Comparison of ENCODE assay signal across 9 cellular contexts in genomic region chr14:74573421-74574091, GRCh38. TPM values are rescaled to one million over a fixed set of nuclear protein-coding genes. Genes with fewer than 3 reads are reported as not detected.
A peak's percentile ranks its signal among the peaks of the same experiment; 100 is the strongest.
DNase-seq lines count a peak whose midpoint lies in the region; ATAC-seq and TF ChIP-seq lines count a peak whose summit lies in the region.
"Had no signal": no experiment of that assay in that cellular context is flagged by ENCODE, and none has a peak within 500 bp of the region (broad histone marks: within the 10 kb centered on the region; RNA-seq: fewer than 3 reads in every experiment).

No MANE protein-coding gene starts in this region.

- no peaks in the 10 kb centered on the region for H3K36me3 ChIP-seq in GM23338 (ENCODE audit: insufficient read depth)
- H3K36me3 ChIP-seq in skeletal muscle tissue (ENCODE audit: control insufficient read depth in 3 of 3, insufficient read depth in 3 of 3, low read length in 3 of 3), result no peaks in the 10 kb centered on the region
- H3K36me3 ChIP-seq in A673 (ENCODE audit: insufficient read depth, low read length, poor library complexity, severe bottlenecking), result no peaks in the 10 kb centered on the region
- H3K36me3 ChIP-seq: neutrophil had no signal

- peak; percentile 75 for DNase-seq in GM23338 (ENCODE audit: low spot score)
- no peak for DNase-seq in T-helper 17 cell
- peak; percentile 70 for DNase-seq in glomerular visceral epithelial cell (ENCODE audit: extremely low spot score)
- DNase-seq in NCI-H2029 (lab: John Stamatoyannopoulos, UW), result no peak
- no peak for DNase-seq in pons (ENCODE audit: low spot score)
- no peak for DNase-seq in A673 (ENCODE audit: low spot score)
- DNase-seq in activated CD4-positive, alpha-beta T cell treated with anti-CD3 and anti-CD28 coated beads, Interleukin-2, amount 50 U/mL, for 1 hour, result no peak

- H3K27ac ChIP-seq in GM23338 (ENCODE audit: low read depth), result no peak overlapping the region
- H3K27ac ChIP-seq in skeletal muscle tissue (ENCODE audit: low read depth, low read length), result peak overlapping the region; percentile 68
- no peak overlapping the region for H3K27ac ChIP-seq in A673 (ENCODE audit: low read depth, low read length, poor library complexity, severe bottlenecking)
- H3K27ac ChIP-seq: neutrophil had no signal

- no peaks in the 10 kb centered on the region for H3K9me2 ChIP-seq in GM23338 (ENCODE audit: insufficient read depth)

- H3F3A ChIP-seq in GM23338 (replicated peaks; ENCODE audit: low read depth), result no peaks in the 10 kb centered on the region

- peak overlapping the region; percentile 95 for H2AFZ ChIP-seq in GM23338

- H3K4me2 ChIP-seq in GM23338, result no peak overlapping the region

- TF ChIP-seq CTCF in GM23338 (conservative IDR thresholded peaks at IDR 0.05; ENCODE audit: low read depth in 2 of 2) (peak; percentile 56 to 76), A673 (conservative IDR thresholded peaks at IDR 0.05; ENCODE audit: low read depth, low read length) (no peak)

- POLR2A ChIA-PET in A673 (lab: Charles Lee; ENCODE audit: low non-redundant PET), result interaction anchor here (0.5 kb wide), 1 partner anchor 208 kb away, joined by 5 read pairs; no protein-coding TSS in a partner anchor

- no peaks in the 10 kb centered on the region for H3K4me1 ChIP-seq in GM23338 (ENCODE audit: insufficient read depth)
- H3K4me1 ChIP-seq in skeletal muscle tissue (ENCODE audit: control insufficient read depth in 3 of 3, insufficient read depth in 3 of 3, low read length in 3 of 3), result peaks cover 24 to 44% (median 37%) of the 10 kb centered on the region in 3 donors
- peaks cover 7% of the 10 kb centered on the region for H3K4me1 ChIP-seq in A673 (ENCODE audit: insufficient read depth, low read length, poor library complexity, severe bottlenecking)

- H3K9me3 ChIP-seq in T-helper 17 cell (ENCODE audit: control insufficient read depth, low read length, poor library complexity, severe bottlenecking) (no peaks in the 10 kb centered on the region), skeletal muscle tissue (ENCODE audit: control insufficient read depth in 3 of 3, low read length in 3 of 3) (no peaks in the 10 kb centered on the region), A673 (ENCODE audit: low read depth, low read length, poor library complexity, severe bottlenecking) (no peaks in the 10 kb centered on the region)
- H3K9me3 ChIP-seq: neutrophil had no signal

- H3K27me3 ChIP-seq in GM23338 (ENCODE audit: insufficient read depth) (no peaks in the 10 kb centered on the region), skeletal muscle tissue (ENCODE audit: control insufficient read depth in 3 of 3, insufficient read depth in 3 of 3, low read length in 3 of 3) (peaks cover 0 to 4% (median 0%) of the 10 kb centered on the region in 3 donors), A673 (replicated peaks; ENCODE audit: insufficient read depth, low read depth, low read length, poor library complexity) (no peaks in the 10 kb centered on the region)

- H3K9me3 Mint-ChIP-seq in GM23338, result no peaks in the 10 kb centered on the region

- H3K4me3 ChIP-seq in GM23338 (no peak overlapping the region), skeletal muscle tissue (ENCODE audit: low read length in 3 of 3) (no peak overlapping the region), A673 (ENCODE audit: low read depth, low read length, poor library complexity, severe bottlenecking) (no peak overlapping the region)

- no peaks in the 10 kb centered on the region for H3K79me2 ChIP-seq in GM23338 (replicated peaks; ENCODE audit: insufficient read depth)

- intact Hi-C loops in A673 (cut with micrococcal nuclease; ENCODE audit: unreplicated experiment), result no loop called here

- H3K27me3 Mint-ChIP-seq in GM23338 (ENCODE audit: insufficient read depth, low read depth, poor library complexity) (peaks cover 13% of the 10 kb centered on the region), T-helper 17 cell (no peaks in the 10 kb centered on the region)

- CTCF ChIA-PET in A673 (lab: Charles Lee), result no interaction called here

- no TSS peak for BruUV-seq in A673 (replicated peaks; lab: Mats Ljungman, UMichigan)

- ATAC-seq in GM23338, result peak; percentile 97
- no peak for ATAC-seq in T-helper 17 cell

- no peak overlapping the region for H3K27ac Mint-ChIP-seq in GM23338
- H3K27ac Mint-ChIP-seq in T-helper 17 cell, result peak overlapping the region; percentile 71

- no peak overlapping the region for H3K9ac ChIP-seq in skeletal muscle tissue (ENCODE audit: low read depth in 1 of 3, low read length in 3 of 3)

- H3K36me3 Mint-ChIP-seq in GM23338 (ENCODE audit: low read depth) (no peaks in the 10 kb centered on the region), T-helper 17 cell (ENCODE audit: low read depth) (no peaks in the 10 kb centered on the region)

- no peaks in the 10 kb centered on the region for H4K20me1 ChIP-seq in GM23338 (replicated peaks; ENCODE audit: insufficient read depth)

- no peak overlapping the region for H3K4me3 Mint-ChIP-seq in GM23338
- peak overlapping the region; percentile 51 for H3K4me3 Mint-ChIP-seq in T-helper 17 cell

- peaks cover 31% of the 10 kb centered on the region; the same call in 2 of the 3 replicates for H3K4me1 Mint-ChIP-seq in GM23338
- H3K4me1 Mint-ChIP-seq in T-helper 17 cell, result peaks cover 33% of the 10 kb centered on the region

TF ChIP-seq in GM23338, 12 proteins besides CTCF, POLR2A, EP300 and RAD21 (continues in another document):
- no peak for TF ChIP-seq ZNF114 (CRISPR knock-in tag; IDR thresholded peaks at IDR 0.05)
- no peak for TF ChIP-seq REST (IDR thresholded peaks at IDR 0.05; ENCODE audit: unreplicated experiment)
- TF ChIP-seq JUNB (IDR thresholded peaks at IDR 0.05; ENCODE audit: unreplicated experiment), result no peak
- TF ChIP-seq ZNF331 (CRISPR knock-in tag; IDR thresholded peaks at IDR 0.05; ENCODE audit: low read depth), result no peak
- no peak for TF ChIP-seq ETS1 (IDR thresholded peaks at IDR 0.05)
- no peak for TF ChIP-seq POLR2AphosphoS5 (IDR thresholded peaks at IDR 0.05; ENCODE audit: low read depth)
- TF ChIP-seq STAT1 (IDR thresholded peaks at IDR 0.05; ENCODE audit: unreplicated experiment), result no peak

RNA-seq across cellular contexts. Expression of gene LTBP2, which starts 38.5 kb away (rescaled TPM):
- 0.49 and 2.1 TPM in 2 replicates for total RNA-seq in GM23338 (2014; rRNA removed; shearing (Covaris generic))
- 0.27 and 0.35 TPM in 2 replicates for polyA plus RNA-seq in GM23338 (2016; fragmentation: Nextera tagmentation; extraction: Ambion mirVana)
- under 1 TPM; 0.34 to 0.57 TPM for total RNA-seq in T-helper 17 cell
- total RNA-seq in skeletal muscle tissue, result 12.0 TPM
- total RNA-seq in A673 (2021), result 0.26 and 0.57 TPM in 2 replicates

Comparison
In these comparisons a context has a peak if more than half of its experiments do, and no peak if none do; other contexts are left out.
1. DNase-seq: peak in GM23338 (single experiment) and glomerular visceral epithelial cell (single experiment); none in T-helper 17 cell (0 of 3), NCI-H2029 (single experiment), pons (single experiment), A673 (single experiment) and activated CD4-positive, alpha-beta T cell treated with anti-CD3 and anti-CD28 coated beads, Interleukin-2, amount 50 U/mL, for 1 hour (single experiment).